ENCODE assay signal across 9 cellular contexts in the genomic region with DNA sequence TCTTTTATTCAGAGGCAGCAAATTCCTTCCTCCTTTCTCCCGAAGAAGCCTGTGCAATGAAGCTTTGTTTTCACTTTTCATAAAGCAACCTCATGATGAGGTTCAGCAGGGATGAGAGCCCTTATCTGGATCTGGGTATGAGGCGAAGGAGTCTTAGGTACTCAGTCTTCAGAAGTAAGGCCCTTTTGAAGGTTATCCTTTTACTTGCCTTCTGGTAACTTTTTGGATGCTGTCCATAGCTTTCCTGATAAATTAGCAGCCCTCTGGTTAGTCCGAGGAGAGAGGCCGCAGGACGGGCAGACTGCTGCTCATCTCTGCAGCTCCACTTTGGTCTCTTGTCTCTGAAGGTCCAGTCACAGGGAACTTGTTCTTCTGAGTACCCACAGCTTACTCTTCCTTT. TPM values are rescaled to one million over a fixed set of nuclear protein-coding genes. Genes with fewer than 3 reads are reported as not detected.
A peak's percentile ranks its signal among the peaks of the same experiment; 100 is the strongest.
DNase-seq lines count a peak whose midpoint lies in the region; ATAC-seq, FAIRE-seq and TF ChIP-seq lines count a peak whose summit lies in the region.
"Had no signal": no experiment of that assay in that cellular context is flagged by ENCODE, and none has a peak within 500 bp of the region (broad histone marks: within the 10 kb centered on the region; RNA-seq: fewer than 3 reads in every experiment).

No MANE protein-coding gene starts in this region.

- dilution Hi-C loops in endothelial cell of umbilical vein (cut with MboI; ENCODE audit: extremely low pct_ligation_motif_present, low sequenced_read_pairs): no loop called here

- H3K4me1 Mint-ChIP-seq in natural killer cell treated with Interleukin-12 subunit alpha and Interleukin-12 subunit beta and Interleukin-15 and Interleukin-18, amount 100 ng/mL, for 72 hours (ENCODE audit: low read depth in 2 of 2): peaks cover 46 to 62% of the 10 kb centered on the region in 2 donors

- peak overlapping the region; percentile 84 to 91 for H3K27ac Mint-ChIP-seq in natural killer cell treated with Interleukin-12 subunit alpha and Interleukin-12 subunit beta and Interleukin-15 and Interleukin-18, amount 100 ng/mL, for 72 hours

- CTCF ChIA-PET in endothelial cell of umbilical vein (lab: Charles Lee): interaction anchor here (1.0 to 2.4 kb wide), 5 partner anchors 9 to 215 kb away, joined by 3 to 13 read pairs (median 6); no protein-coding TSS in a partner anchor

- H3K4me2 ChIP-seq in OCI-LY1 (ENCODE audit: low read length) (peak overlapping the region; percentile 82), endothelial cell of umbilical vein (ENCODE audit: insufficient read depth, low read length) (peak overlapping the region; percentile 97)

- no peaks in the 10 kb centered on the region for H3K36me3 Mint-ChIP-seq in natural killer cell treated with Interleukin-12 subunit alpha and Interleukin-12 subunit beta and Interleukin-15 and Interleukin-18, amount 100 ng/mL, for 72 hours

- H3K27ac ChIP-seq in OCI-LY1 (ENCODE audit: low read depth, low read length, poor library complexity, severe bottlenecking) (peak overlapping the region; percentile 93), endothelial cell of umbilical vein (ENCODE audit: insufficient read depth, low read depth, low read length) (peak overlapping the region; percentile 98)
- H3K27ac ChIP-seq: VCaP had no signal

- intact Hi-C loops in endothelial cell of umbilical vein (cut with micrococcal nuclease): no loop called here

- TF ChIP-seq CTCF in OCI-LY1 (IDR thresholded peaks at IDR 0.05; ENCODE audit: low read length): no peak
- TF ChIP-seq CTCF in endothelial cell of umbilical vein (IDR thresholded peaks at IDR 0.05; ENCODE audit: extremely low read depth in 1 of 2, insufficient read depth in 1 of 2, low read depth in 1 of 2, low read length in 2 of 2): no peak

- no peaks in the 10 kb centered on the region for H3K9me3 Mint-ChIP-seq in natural killer cell treated with Interleukin-12 subunit alpha and Interleukin-12 subunit beta and Interleukin-15 and Interleukin-18, amount 100 ng/mL, for 72 hours

- H2AFZ ChIP-seq in OCI-LY1 (ENCODE audit: low read length) (no peak overlapping the region), endothelial cell of umbilical vein (ENCODE audit: low read depth, low read length) (peak overlapping the region; percentile 79)

- H3K27me3 ChIP-seq in OCI-LY1 (ENCODE audit: insufficient read depth, low read length): no peaks in the 10 kb centered on the region
- H3K27me3 ChIP-seq in endothelial cell of umbilical vein (ENCODE audit: control insufficient read depth in 2 of 2, insufficient read depth in 2 of 2, low read length in 2 of 2): no peaks in the 10 kb centered on the region

- H3F3A ChIP-seq in OCI-LY1 (ENCODE audit: insufficient read depth, low read length): no peaks in the 10 kb centered on the region

- H3K4me1 ChIP-seq in OCI-LY1 (ENCODE audit: insufficient read depth, low read length, severe bottlenecking) (peaks cover 37% of the 10 kb centered on the region), endothelial cell of umbilical vein (ENCODE audit: control insufficient read depth, extremely low read depth, insufficient read depth, low read length) (peaks cover 28% of the 10 kb centered on the region)

- H3K4me3 Mint-ChIP-seq in natural killer cell treated with Interleukin-12 subunit alpha and Interleukin-12 subunit beta and Interleukin-15 and Interleukin-18, amount 100 ng/mL, for 72 hours: peak overlapping the region; percentile 94

- H3K9me2 ChIP-seq in OCI-LY1 (ENCODE audit: low read depth, low read length): no peaks in the 10 kb centered on the region

- peak; percentile 31 to 40 for ATAC-seq in natural killer cell treated with Interleukin-12 subunit alpha and Interleukin-12 subunit beta and Interleukin-15 and Interleukin-18, amount 100 ng/mL, for 72 hours
- ATAC-seq in esophagus mucosa (no peak), GM21576 (IDR thresholded peaks at IDR 0.05; ENCODE audit: unreplicated experiment) (no peak)

- no peaks in the 10 kb centered on the region for H3K27me3 Mint-ChIP-seq in natural killer cell treated with Interleukin-12 subunit alpha and Interleukin-12 subunit beta and Interleukin-15 and Interleukin-18, amount 100 ng/mL, for 72 hours

- POLR2A ChIA-PET in endothelial cell of umbilical vein (lab: Charles Lee): no interaction called here

- H3K4me3 ChIP-seq in OCI-LY1 (ENCODE audit: low read depth, low read length, poor library complexity, severe bottlenecking): peak overlapping the region; percentile 80
- peak overlapping the region; percentile 34 to 97 (median 95) for H3K4me3 ChIP-seq in endothelial cell of umbilical vein (replicated peaks in 1 of 3; ENCODE audit: insufficient read depth in 1 of 3, low read depth in 1 of 3, low read length in 3 of 3)

- H3K79me2 ChIP-seq in OCI-LY1 (ENCODE audit: insufficient read depth, low read length) (no peaks in the 10 kb centered on the region; the same call in 1 of the 2 replicates), endothelial cell of umbilical vein (ENCODE audit: control insufficient read depth, insufficient read depth, low read length) (peaks cover 15% of the 10 kb centered on the region)

- no peaks in the 10 kb centered on the region for H3K9me1 ChIP-seq in endothelial cell of umbilical vein (replicated peaks; ENCODE audit: control insufficient read depth, extremely low read depth, insufficient read depth, low read length)

- FAIRE-seq in endothelial cell of umbilical vein (lab: Jason Lieb, UNC): peak; percentile 56

- DNase-seq in AG20443 (ENCODE audit: low spot score): peak; percentile 56
- DNase-seq in endothelial cell of umbilical vein (ENCODE audit: low read depth, low spot score): peak; percentile 72
- no peak for DNase-seq in natural killer cell treated with Interleukin-12 subunit alpha and Interleukin-12 subunit beta and Interleukin-15 and Interleukin-18, amount 100 ng/mL, for 72 hours (ENCODE audit: low spot score)
- no peak for DNase-seq in foreskin melanocyte
- DNase-seq in NK-92 (lab: John Stamatoyannopoulos, UW; ENCODE audit: unreplicated experiment): no peak

- H3K9me3 ChIP-seq in OCI-LY1 (ENCODE audit: low read length): no peaks in the 10 kb centered on the region
- H3K9me3 ChIP-seq in endothelial cell of umbilical vein (replicated peaks; ENCODE audit: control insufficient read depth, insufficient read depth, low read length): no peaks in the 10 kb centered on the region

- TF ChIP-seq POLR2A in endothelial cell of umbilical vein (IDR thresholded peaks at IDR 0.05; ENCODE audit: low read depth, low read length): no peak

- H3K9ac ChIP-seq in OCI-LY1 (ENCODE audit: low read length): peak overlapping the region; percentile 89
- peak overlapping the region; percentile 98 for H3K9ac ChIP-seq in endothelial cell of umbilical vein (replicated peaks; ENCODE audit: extremely low read depth, insufficient read depth, low read length)

- H4K20me1 ChIP-seq in OCI-LY1 (ENCODE audit: insufficient read depth, low read length) (no peaks in the 10 kb centered on the region), endothelial cell of umbilical vein (replicated peaks; ENCODE audit: control insufficient read depth, extremely low read depth, insufficient read depth, low read length) (no peaks in the 10 kb centered on the region)

- BruUV-seq in endothelial cell of umbilical vein (replicated peaks; lab: Mats Ljungman, UMichigan): no TSS peak

- H3K36me3 ChIP-seq in OCI-LY1 (ENCODE audit: insufficient read depth, low read length) (0 out of 2 replicates have a peak, but pooled peaks cover 4% of the 10 kb centered on the region), endothelial cell of umbilical vein (ENCODE audit: control insufficient read depth in 2 of 2, extremely low read depth in 1 of 2, insufficient read depth in 2 of 2, low read length in 2 of 2) (no peaks in the 10 kb centered on the region)

TF ChIP-seq in endothelial cell of umbilical vein, 7 proteins besides CTCF, POLR2A, EP300 and RAD21 (continues in another document):
- no peak for TF ChIP-seq MYC (IDR thresholded peaks at IDR 0.05; ENCODE audit: low read depth, low read length)

RNA-seq across cellular contexts. Expression of a gene that starts 1.1 kb away (rescaled TPM):
- 73.4 and 110 TPM in 2 replicates for total RNA-seq in endothelial cell of umbilical vein
- polyA plus RNA-seq in endothelial cell of umbilical vein: 67.5 and 73.5 TPM in 2 replicates
- 39.8 and 50.7 TPM in 2 replicates for polyA plus RNA-seq in endothelial cell of umbilical vein (2011; cell fraction: cytosol; rRNA removed)
- 234 and 281 TPM in 2 replicates for polyA plus RNA-seq in endothelial cell of umbilical vein (2011; cell fraction: nucleus; rRNA removed)
- polyA plus RNA-seq in endothelial cell of umbilical vein (2012): 94.5 and 105 TPM in 2 replicates
- 95.2 and 95.6 TPM in 2 replicates for polyA minus RNA-seq in endothelial cell of umbilical vein
- polyA minus RNA-seq in endothelial cell of umbilical vein (2011; cell fraction: cytosol; rRNA and poly(A)+ RNA removed): not detected
- 59.2 and 91.7 TPM in 2 replicates for polyA minus RNA-seq in endothelial cell of umbilical vein (2011; cell fraction: nucleus; rRNA and poly(A)+ RNA removed)
- 100 to 1,000 TPM in 1 of 2 donors, 10 to 100 TPM in 1; 89.3 to 144 TPM for total RNA-seq in natural killer cell treated with Interleukin-12 subunit alpha and Interleukin-12 subunit beta and Interleukin-15 and Interleukin-18, amount 100 ng/mL, for 72 hours
- 21.7 TPM for total RNA-seq in esophagus mucosa

RNA-seq across cellular contexts. Expression of a gene that starts 5.9 kb away (rescaled TPM):
- total RNA-seq in endothelial cell of umbilical vein (54.5 and 61.4 TPM in 2 replicates), esophagus mucosa (8.8 TPM)
- 46.0 and 57.3 TPM in 2 replicates for polyA plus RNA-seq in endothelial cell of umbilical vein
- polyA plus RNA-seq in endothelial cell of umbilical vein (2011; cell fraction: cytosol; rRNA removed): 44.7 and 46.6 TPM in 2 replicates
- polyA plus RNA-seq in endothelial cell of umbilical vein (2011; cell fraction: nucleus; rRNA removed): 50.6 and 64.9 TPM in 2 replicates
- polyA plus RNA-seq in endothelial cell of umbilical vein (2012): 60.3 and 65.7 TPM in 2 replicates
- polyA minus RNA-seq in endothelial cell of umbilical vein: 83.1 and 91.5 TPM in 2 replicates
- polyA minus RNA-seq in endothelial cell of umbilical vein (2011; cell fraction: cytosol; rRNA and poly(A)+ RNA removed): 6.7 TPM
- polyA minus RNA-seq in endothelial cell of umbilical vein (2011; cell fraction: nucleus; rRNA and poly(A)+ RNA removed): 37.7 and 61.0 TPM in 2 replicates
- total RNA-seq in natural killer cell treated with Interleukin-12 subunit alpha and Interleukin-12 subunit beta and Interleukin-15 and Interleukin-18, amount 100 ng/mL, for 72 hours: 10 to 100 TPM; 12.4 to 16.4 TPM

RNA-seq across cellular contexts. Expression of a gene that starts 45.5 kb away (rescaled TPM):
- total RNA-seq in endothelial cell of umbilical vein (not detected in 2 replicates), esophagus mucosa (not detected)
- not detected in 2 replicates for polyA plus RNA-seq in endothelial cell of umbilical vein
- polyA plus RNA-seq in endothelial cell of umbilical vein (2011; cell fraction: cytosol; rRNA removed): not detected in 2 replicates
- polyA plus RNA-seq in endothelial cell of umbilical vein (2011; cell fraction: nucleus; rRNA removed): not detected in 2 replicates
- not detected in 2 replicates for polyA plus RNA-seq in endothelial cell of umbilical vein (2012)
- not detected in 2 replicates for polyA minus RNA-seq in endothelial cell of umbilical vein
- not detected for polyA minus RNA-seq in endothelial cell of umbilical vein (2011; cell fraction: cytosol; rRNA and poly(A)+ RNA removed)
- not detected in 2 replicates for polyA minus RNA-seq in endothelial cell of umbilical vein (2011; cell fraction: nucleus; rRNA and poly(A)+ RNA removed)
- total RNA-seq in natural killer cell treated with Interleukin-12 subunit alpha and Interleukin-12 subunit beta and Interleukin-15 and Interleukin-18, amount 100 ng/mL, for 72 hours: under 1 TPM in 1 of 2 donors, not detected in 1; 0.21 TPM

Comparison
In these comparisons a context has a peak if more than half of its experiments do, and no peak if none do; other contexts are left out.
1. DNase-seq: peak in AG20443 (single experiment) and endothelial cell of umbilical vein (single experiment); none in natural killer cell treated with Interleukin-12 subunit alpha and Interleukin-12 subunit beta and Interleukin-15 and Interleukin-18, amount 100 ng/mL, for 72 hours (single experiment), foreskin melanocyte (single experiment) and NK-92 (single experiment).
2. ATAC-seq: peak in natural killer cell treated with Interleukin-12 subunit alpha and Interleukin-12 subunit beta and Interleukin-15 and Interleukin-18, amount 100 ng/mL, for 72 hours (2 of 2); none in esophagus mucosa (single experiment) and GM21576 (single experiment).